Comparison of ENCODE assay signal across 1 cellular context in genomic region chr19:38686530-38686888, GRCh38.
TF ChIP-seq lines count a peak whose summit lies in the region.

No MANE protein-coding gene starts in this region.

TF ChIP-seq in H1, 55 proteins besides CTCF, POLR2A, EP300 and RAD21:
- TF ChIP-seq KDM1A (IDR thresholded peaks at IDR 0.05; ENCODE audit: borderline replicate concordance, low read length) (no peak), MAX (IDR thresholded peaks at IDR 0.05) (no peak)
